Comparison of ENCODE assay signal across 1 cellular context in genomic region chr9:83620841-83621636, GRCh38.
TF ChIP-seq lines count a peak whose summit lies in the region.

No MANE protein-coding gene starts in this region.

TF ChIP-seq in HepG2, 621 proteins besides CTCF, POLR2A, EP300 and RAD21 (continued from another document and continues in another):
- TF ChIP-seq NR2F2 (IDR thresholded peaks at IDR 0.05; ENCODE audit: borderline replicate concordance, low read depth) (0 out of 2 replicates have a peak, but pooled peaks have one; percentile 39), ZC3H13 (CRISPR knock-in tag; IDR thresholded peaks at IDR 0.05) (no peak), FOXP4 (CRISPR knock-in tag; IDR thresholded peaks at IDR 0.05) (0 out of 2 replicates have a peak, but pooled peaks have one; percentile 37), ZNF382 (CRISPR knock-in tag; IDR thresholded peaks at IDR 0.05; ENCODE audit: borderline replicate concordance) (no peak), PAXIP1 (CRISPR knock-in tag; conservative IDR thresholded peaks at IDR 0.05) (peak; percentile 80), RFXAP (CRISPR knock-in tag; IDR thresholded peaks at IDR 0.05; ENCODE audit: borderline replicate concordance) (0 out of 2 replicates have a peak, but pooled peaks have one; percentile 26), XRCC5 (optimal IDR thresholded peaks at IDR 0.05; ENCODE audit: low read length) (peak; percentile 15), ERF (CRISPR knock-in tag; IDR thresholded peaks at IDR 0.05) (no peak), PITX1 (CRISPR knock-in tag; IDR thresholded peaks at IDR 0.05) (0 out of 2 replicates have a peak, but pooled peaks have one; percentile 21), ZNF556 (CRISPR knock-in tag; IDR thresholded peaks at IDR 0.05; ENCODE audit: borderline replicate concordance) (peak; percentile 41; the same call in 1 of the 2 replicates), ASH2L (IDR thresholded peaks at IDR 0.05; ENCODE audit: insufficient read length, low read depth, low read length) (peak; percentile 76), ZGPAT (CRISPR knock-in tag; IDR thresholded peaks at IDR 0.05) (peak; percentile 54; the same call in 1 of the 2 replicates), HNRNPLL (IDR thresholded peaks at IDR 0.05; ENCODE audit: low read depth, low read length, poor library complexity, severe bottlenecking) (no peak), LCORL (IDR thresholded peaks at IDR 0.05) (no peak), LCORL (CRISPR knock-in tag; IDR thresholded peaks at IDR 0.05) (peak; percentile 69), REXO4 (CRISPR knock-in tag; IDR thresholded peaks at IDR 0.05; ENCODE audit: borderline replicate concordance) (no peak), ZNF570 (CRISPR knock-in tag; IDR thresholded peaks at IDR 0.05; ENCODE audit: borderline replicate concordance) (no peak), KAT7 (CRISPR knock-in tag; IDR thresholded peaks at IDR 0.05; ENCODE audit: borderline replicate concordance) (no peak), MEF2D (CRISPR knock-in tag; IDR thresholded peaks at IDR 0.05) (0 out of 2 replicates have a peak, but pooled peaks have one; percentile 38), BCL6 (CRISPR knock-in tag; IDR thresholded peaks at IDR 0.05) (peak; percentile 25; the same call in 1 of the 2 replicates), ZNF614 (CRISPR knock-in tag; IDR thresholded peaks at IDR 0.05; ENCODE audit: borderline replicate concordance) (no peak), ZNF276 (CRISPR knock-in tag; IDR thresholded peaks at IDR 0.05; ENCODE audit: low read depth) (no peak), SOX13 (IDR thresholded peaks at IDR 0.05) (no peak), SOX13 (CRISPR knock-in tag; conservative IDR thresholded peaks at IDR 0.05 in 1 of 2, IDR thresholded peaks at IDR 0.05 in 1 of 2) (peak in 1 of 2 experiments; percentile 49; a peak in 2 of 4 replicates), AGO1 (IDR thresholded peaks at IDR 0.05; ENCODE audit: low read depth, low read length, poor library complexity, severe bottlenecking) (no peak), ZFP62 (CRISPR knock-in tag; IDR thresholded peaks at IDR 0.05) (no peak), THAP9 (CRISPR knock-in tag; IDR thresholded peaks at IDR 0.05; ENCODE audit: borderline replicate concordance) (0 out of 2 replicates have a peak, but pooled peaks have one; percentile 32), PRDM10 (CRISPR knock-in tag; IDR thresholded peaks at IDR 0.05; ENCODE audit: low read depth) (no peak), HNF4A (CRISPR knock-in tag; IDR thresholded peaks at IDR 0.05) (peak; percentile 77), MYNN (CRISPR knock-in tag; IDR thresholded peaks at IDR 0.05; ENCODE audit: low read depth) (no peak), THAP11 (CRISPR knock-in tag; IDR thresholded peaks at IDR 0.05) (no peak), ZNF180 (CRISPR knock-in tag; IDR thresholded peaks at IDR 0.05; ENCODE audit: borderline replicate concordance, low read depth) (no peak), ARID4A (CRISPR knock-in tag; IDR thresholded peaks at IDR 0.05; ENCODE audit: borderline replicate concordance) (peak; percentile 44; the same call in 1 of the 2 replicates)
- TF ChIP-seq, protein P1, sequence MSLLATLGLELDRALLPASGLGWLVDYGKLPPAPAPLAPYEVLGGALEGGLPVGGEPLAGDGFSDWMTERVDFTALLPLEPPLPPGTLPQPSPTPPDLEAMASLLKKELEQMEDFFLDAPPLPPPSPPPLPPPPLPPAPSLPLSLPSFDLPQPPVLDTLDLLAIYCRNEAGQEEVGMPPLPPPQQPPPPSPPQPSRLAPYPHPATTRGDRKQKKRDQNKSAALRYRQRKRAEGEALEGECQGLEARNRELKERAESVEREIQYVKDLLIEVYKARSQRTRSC (CRISPR knock-in tag; IDR thresholded peaks at IDR 0.05; ENCODE audit: low read depth): no peak
- TF ChIP-seq, protein P2, sequence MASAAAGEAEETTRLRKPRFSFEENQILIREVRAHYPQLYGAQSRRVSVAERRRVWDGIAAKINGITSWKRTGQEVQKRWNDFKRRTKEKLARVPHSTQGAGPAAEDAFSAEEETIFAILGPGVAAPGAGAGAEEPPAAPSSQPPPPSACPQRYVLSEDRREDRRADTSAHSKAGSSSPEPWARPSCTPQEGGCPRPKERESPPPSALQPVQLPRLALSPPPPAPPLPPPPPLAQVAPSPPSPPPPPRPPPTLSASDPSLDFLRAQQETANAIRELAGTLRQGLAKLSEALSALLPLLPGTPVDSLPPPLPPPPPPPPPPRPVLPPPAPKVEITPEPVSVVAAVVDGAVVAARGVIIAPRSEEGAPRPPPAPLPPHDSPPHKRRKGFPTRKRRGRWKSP (CRISPR knock-in tag; IDR thresholded peaks at IDR 0.05): no peak
